Comparison of ENCODE assay signal across 16 cellular contexts in the genomic region with DNA sequence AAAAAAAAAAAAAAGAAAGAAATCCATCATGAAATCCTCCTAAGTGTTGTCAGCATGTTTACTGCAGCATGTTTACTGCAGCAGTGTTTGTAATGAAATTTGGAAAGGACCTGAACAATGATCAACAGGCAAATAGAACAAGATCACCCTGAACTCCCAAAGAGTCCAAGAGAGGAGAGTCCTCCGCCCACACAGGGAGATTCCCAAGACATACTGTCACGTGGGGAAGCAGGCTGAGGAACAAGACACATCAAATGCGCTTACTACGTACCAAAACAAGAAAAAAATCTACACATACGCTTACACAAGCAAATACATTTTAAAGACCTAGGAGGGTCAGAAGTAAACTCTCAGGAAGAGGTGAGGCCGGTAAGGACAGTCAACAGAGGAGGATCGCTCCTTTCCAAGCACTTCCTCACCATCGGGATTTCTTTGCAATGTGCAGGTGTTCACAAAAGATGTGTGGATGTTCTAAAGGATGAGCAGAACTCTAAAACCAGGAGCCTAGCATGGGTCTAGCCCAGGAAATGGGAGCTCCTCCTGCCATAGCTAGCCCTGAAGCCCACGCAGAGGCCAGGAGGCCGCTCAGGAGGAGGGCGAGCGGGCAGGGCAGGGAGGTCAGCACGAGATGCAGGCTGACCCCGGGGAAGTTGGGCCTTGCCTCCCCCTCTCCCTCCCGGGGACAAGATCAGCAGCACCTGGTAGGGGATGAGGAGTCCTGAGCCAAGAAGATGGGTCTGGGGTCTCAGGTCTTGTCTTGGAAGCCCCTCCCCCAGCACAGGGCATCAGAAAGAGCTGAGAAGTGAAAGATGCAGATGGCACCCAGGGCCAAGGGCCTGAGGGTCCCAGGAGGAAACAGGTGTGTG.
DNase-seq lines count a peak whose midpoint lies in the region; TF ChIP-seq lines count a peak whose summit lies in the region.
"Had no signal": no experiment of that assay in that cellular context is flagged by ENCODE, and none has a peak within 500 bp of the region (broad histone marks: within the 10 kb centered on the region; RNA-seq: fewer than 3 reads in every experiment).

No MANE protein-coding gene starts in this region.

- peak; percentile 72 for DNase-seq in GM23248
- DNase-seq in tibial nerve (ENCODE audit: low spot score in 2 of 2): no peak
- DNase-seq in cerebellar nuclear complex (lab: John Stamatoyannopoulos, UW): no peak
- no peak for DNase-seq in NOMO-1 treated with DMSO at 0.1 percent for 48 hours (lab: John Stamatoyannopoulos, UW; ENCODE audit: unreplicated experiment)
- DNase-seq in NCI-H526 (lab: John Stamatoyannopoulos, UW): no peak
- DNase-seq: activated CD4-positive, alpha-beta T cell treated with anti-CD3 and anti-CD28 coated beads, Interleukin-2, amount 10 ng/mL, durations not matched to agents 7 days and 5 days; activated T-cell treated with anti-CD3 and anti-CD28 coated beads for 4 hours; AML-193; effector CD4-positive, alpha-beta T cell; H9; NCI-H1436 treated with DMSO at 0.1 percent for 48 hours; stimulated activated naive CD8-positive, alpha-beta T cell treated with anti-CD3 and anti-CD28 coated beads, Interleukin-15, amount 100 ng/mL, for 72 hours had no signal

- H3K9ac ChIP-seq in GM23248: no peak overlapping the region

- peaks cover 18% of the 10 kb centered on the region for H3F3A ChIP-seq in GM23248 (ENCODE audit: insufficient read depth)

- TF ChIP-seq EP300 in tibial nerve (IDR thresholded peaks at IDR 0.05): no peak

- H2AFZ ChIP-seq in GM23248: no peak overlapping the region

- in situ Hi-C loops in GM23248 (cut with MboI): no loop called here

- no peaks in the 10 kb centered on the region for H3K9me3 ChIP-seq in GM23248 (ENCODE audit: low read depth)
- no peaks in the 10 kb centered on the region for H3K9me3 ChIP-seq in ectodermal cell (ENCODE audit: control insufficient read depth, low read length)
- H3K9me3 ChIP-seq in mesodermal cell (ENCODE audit: control insufficient read depth, low read length): no peaks in the 10 kb centered on the region
- no peaks in the 10 kb centered on the region for H3K9me3 ChIP-seq in tibial nerve
- H3K9me3 ChIP-seq: breast epithelium, psoas muscle had no signal

- no peak overlapping the region for H3K27ac ChIP-seq in GM23248
- peak overlapping the region; percentile 5 for H3K27ac ChIP-seq in ectodermal cell (ENCODE audit: insufficient read depth, low read depth, low read length, poor library complexity, severe bottlenecking)
- peak overlapping the region; percentile 29 for H3K27ac ChIP-seq in mesodermal cell (ENCODE audit: low read depth, low read length, severe bottlenecking)
- peak overlapping the region; percentile 8 to 86 (median 68) for H3K27ac ChIP-seq in tibial nerve
- H3K27ac ChIP-seq: breast epithelium, psoas muscle had no signal

- H3K9me2 ChIP-seq in GM23248 (ENCODE audit: insufficient read depth): no peaks in the 10 kb centered on the region

- 67 to 71% methylated on average over 15 of the region's 15 CpGs for WGBS in GM23248 (ENCODE audit: low coverage in 1 of 2, low lambda C conversion rate in 2 of 2, missing lambda C conversion rate in 2 of 2), 2 experiments
- 94% methylated on average over 15 of the region's 15 CpGs for WGBS in ectodermal cell, 2 experiments
- 97 to 100% methylated on average over 6 of the region's 15 CpGs for WGBS in mesodermal cell (ENCODE audit: insufficient coverage in 2 of 2), 2 experiments
- WGBS in tibial nerve, 2 donors: 59 to 74% methylated on average over 15 of the region's 15 CpGs

- TF ChIP-seq CTCF in tibial nerve (IDR thresholded peaks at IDR 0.05): no peak

- H3K36me3 ChIP-seq in GM23248 (ENCODE audit: low read depth) (no peaks in the 10 kb centered on the region; the same call in 1 of the 2 replicates), ectodermal cell (ENCODE audit: control insufficient read depth, insufficient read depth, low read length) (peaks cover 4% of the 10 kb centered on the region), mesodermal cell (ENCODE audit: control insufficient read depth, insufficient read depth, low read length) (peaks cover 29% of the 10 kb centered on the region), tibial nerve (peaks cover 0 to 15% (median 0%) of the 10 kb centered on the region in 3 donors)
- H3K36me3 ChIP-seq: breast epithelium had no signal

- no peak overlapping the region for H3K4me2 ChIP-seq in GM23248 (ENCODE audit: unreplicated experiment)

- H3K4me1 ChIP-seq in GM23248 (ENCODE audit: insufficient read depth) (peaks cover 23% of the 10 kb centered on the region), ectodermal cell (ENCODE audit: control insufficient read depth, insufficient read depth, low read length) (no peaks in the 10 kb centered on the region), mesodermal cell (ENCODE audit: control insufficient read depth, insufficient read depth, low read length, poor library complexity, severe bottlenecking) (peaks cover 6% of the 10 kb centered on the region), tibial nerve (peaks cover 0 to 76% (median 27%) of the 10 kb centered on the region in 4 donors)
- H3K4me1 ChIP-seq: breast epithelium had no signal

- no peak for TF ChIP-seq POLR2A in tibial nerve (IDR thresholded peaks at IDR 0.05)

- no peaks in the 10 kb centered on the region for H3K27me3 ChIP-seq in GM23248 (replicated peaks; ENCODE audit: insufficient read depth)
- no peaks in the 10 kb centered on the region for H3K27me3 ChIP-seq in ectodermal cell (ENCODE audit: control insufficient read depth, insufficient read depth, low read length, poor library complexity, severe bottlenecking)
- no peaks in the 10 kb centered on the region for H3K27me3 ChIP-seq in tibial nerve
- H3K27me3 ChIP-seq: breast epithelium had no signal

- H3K79me2 ChIP-seq in GM23248 (ENCODE audit: insufficient read depth): peaks cover 97% of the 10 kb centered on the region

- H3K4me3 ChIP-seq in GM23248 (no peak overlapping the region), ectodermal cell (ENCODE audit: insufficient read depth, low read depth, low read length) (no peak overlapping the region), mesodermal cell (ENCODE audit: extremely low read depth, insufficient read depth, low read length, poor library complexity, severe bottlenecking) (no peak overlapping the region), tibial nerve (no peak overlapping the region)
- H3K4me3 ChIP-seq: breast epithelium, psoas muscle had no signal

- H4K20me1 ChIP-seq in GM23248 (ENCODE audit: insufficient read depth): peaks cover 7% of the 10 kb centered on the region; the same call in 1 of the 2 replicates
